Comparison of ENCODE assay signal across 30 cellular contexts in the genomic region with DNA sequence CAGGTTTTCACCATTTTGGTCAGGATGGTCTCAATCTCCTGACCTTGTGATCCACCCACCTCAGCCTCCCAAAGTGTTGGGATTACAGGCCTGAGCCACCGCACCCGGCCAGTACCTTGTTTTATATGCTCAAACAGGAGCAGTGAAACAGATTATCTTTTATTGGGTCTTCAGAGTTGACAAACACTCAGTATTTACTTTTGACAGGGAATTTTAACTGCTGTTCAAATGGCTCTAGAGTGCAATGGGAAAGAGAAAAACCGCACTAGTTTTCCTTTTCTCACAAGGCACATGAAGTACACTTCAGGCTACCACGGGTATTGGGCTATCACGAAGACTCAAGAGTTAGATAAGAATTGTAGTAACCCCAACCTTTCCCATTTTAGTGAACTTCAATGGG.
"Had no signal": no experiment of that assay in that cellular context is flagged by ENCODE, and none has a peak within 500 bp of the region (broad histone marks: within the 10 kb centered on the region; RNA-seq: fewer than 3 reads in every experiment).

No MANE protein-coding gene starts in this region.

- ATAC-seq: heart right ventricle; left cardiac atrium; left lung; lower lobe of right lung; naive thymus-derived CD4-positive, alpha-beta T cell; natural killer cell treated with Interleukin-12 subunit alpha and Interleukin-12 subunit beta and Interleukin-15 and Interleukin-18, amount 100 ng/mL, for 72 hours; right cardiac atrium; sciatic nerve; stimulated activated naive B cell treated with anti-CD40 and anti-IgM and Interleukin-4, amounts not matched to agents 10 μg/mL and 1 μg/mL and 100 μg/mL, for 72 hours; stimulated activated naive CD8-positive, alpha-beta T cell treated with anti-CD3 and anti-CD28 coated beads, Interleukin-15, Interleukin-2, amounts not matched to agents 100 U/mL and 50 U/mL, for 24 hours; upper lobe of right lung had no signal

- DNase-seq: heart right ventricle; hippocampal formation; kidney glomerular epithelial cell; left cardiac atrium; left lung; lower lobe of right lung; mammary epithelial cell; mesenchymal stem cell; naive thymus-derived CD4-positive, alpha-beta T cell; ovary; retina; right cardiac atrium; stimulated activated CD4-positive, alpha-beta T cell treated with anti-CD3 and anti-CD28 coated beads, Interleukin-12 subunit alpha, Interleukin-12 subunit beta, amount 100 ng/mL, for 4 hours; stimulated activated CD4-positive, alpha-beta T cell treated with anti-CD3 and anti-CD28 coated beads, Interleukin-15, amount 100 ng/mL, for 24 hours; stimulated activated CD4-positive, alpha-beta T cell treated with anti-CD3 and anti-CD28 coated beads, Interleukin-2, amount 100 ng/mL, for 24 hours; stimulated activated CD4-positive, alpha-beta T cell treated with anti-CD3 and anti-CD28 coated beads, Interleukin-4, amount 100 ng/mL, for 1 hour; stimulated activated naive B cell treated with anti-CD40 and anti-IgM and Interleukin-4, amounts not matched to agents 10 μg/mL and 1 μg/mL and 100 μg/mL, for 72 hours; stimulated activated naive CD8-positive, alpha-beta T cell treated with anti-CD3 and anti-CD28 coated beads, Interleukin-15, Interleukin-2, amounts not matched to agents 100 U/mL and 50 U/mL, for 24 hours; stomach; tibial artery; trophoblast cell; upper lobe of right lung had no signal

- H3K9me3 ChIP-seq: heart right ventricle, left lung, lower lobe of right lung, ovary, prostate gland, stomach, suprapubic skin, thoracic aorta, tibial artery, upper lobe of right lung had no signal

- H3K27me3 ChIP-seq: ovary, stomach, suprapubic skin, tibial artery, upper lobe of right lung had no signal

- FAIRE-seq: keratinocyte, urothelium cell line had no signal

- H3K4me3 ChIP-seq: heart right ventricle, left lung, lower lobe of right lung, ovary, prostate gland, skin epidermis, stomach, suprapubic skin, thoracic aorta, tibial artery, upper lobe of right lung had no signal

- H3K4me1 ChIP-seq: left lung, lower lobe of right lung, prostate gland, tibial artery, upper lobe of right lung had no signal

- H3K27ac ChIP-seq: heart right ventricle, left lung, lower lobe of right lung, ovary, prostate gland, skin epidermis, stomach, suprapubic skin, thoracic aorta, tibial artery, upper lobe of right lung had no signal

- H3K36me3 ChIP-seq: heart right ventricle, left lung, lower lobe of right lung, ovary, prostate gland, stomach, suprapubic skin, thoracic aorta, tibial artery, upper lobe of right lung had no signal
